ENCODE assay signal across 18 cellular contexts in genomic region chrX:95945528-95945927, GRCh38.
A peak's percentile ranks its signal among the peaks of the same experiment; 100 is the strongest.
DNase-seq lines count a peak whose midpoint lies in the region; ATAC-seq and TF ChIP-seq lines count a peak whose summit lies in the region.
"Had no signal": no experiment of that assay in that cellular context is flagged by ENCODE, and none has a peak within 500 bp of the region (broad histone marks: within the 10 kb centered on the region; RNA-seq: fewer than 3 reads in every experiment).

No MANE protein-coding gene starts in this region.

- CTCF ChIA-PET in PC-3 (lab: Charles Lee) = no interaction called here

- intact Hi-C loops in PC-3 (cut with micrococcal nuclease) (loop anchor here (2.0 kb wide), 1 partner anchor 59 kb away; no protein-coding TSS in a partner anchor), sciatic nerve (cut with DNase I) (no loop called here)

- peak; percentile 66 for DNase-seq in DMS53 (lab: John Stamatoyannopoulos, UW)
- DNase-seq in PC-3 = peak; percentile 78
- peak; percentile 1 for DNase-seq in choroid plexus epithelial cell (ENCODE audit: low read depth)
- DNase-seq in NCI-H2227 treated with DMSO at 0.1 percent for 48 hours (lab: John Stamatoyannopoulos, UW) = no peak
- DNase-seq in sciatic nerve (ENCODE audit: low spot score) = no peak
- no peak for DNase-seq in activated CD4-positive, CD25-positive, alpha-beta regulatory T cell (lab: John Stamatoyannopoulos, UW)
- DNase-seq in AG08395 (ENCODE audit: low spot score) = no peak
- DNase-seq: ACHN; AML-193; CD4-positive, alpha-beta T cell; DMS153; DND-41; EL; GM23248 had no signal

- 0 out of 2 replicates have a peak overlapping the region, but pooled peaks have one; percentile 11 for H3K4me2 ChIP-seq in PC-3 (ENCODE audit: low read length)

- no peaks in the 10 kb centered on the region for H3K27me3 ChIP-seq in PC-3 (ENCODE audit: low read length)

- H3F3A ChIP-seq in PC-3 (ENCODE audit: low read length, unreplicated experiment) = no peaks in the 10 kb centered on the region

- no peaks in the 10 kb centered on the region for H4K20me1 ChIP-seq in PC-3 (ENCODE audit: low read length)

- no peaks in the 10 kb centered on the region for H3K9me2 ChIP-seq in PC-3 (replicated peaks; ENCODE audit: low read length)

- H3K79me2 ChIP-seq in PC-3 (ENCODE audit: low read length) = no peaks in the 10 kb centered on the region

- H3K36me3 ChIP-seq in PC-3 (ENCODE audit: low read depth, low read length) = no peaks in the 10 kb centered on the region
- H3K36me3 ChIP-seq: HAP-1 had no signal

- BruUV-seq in PC-3 (replicated peaks; lab: Mats Ljungman, UMichigan) = no TSS peak

- no peak overlapping the region for H3K9ac ChIP-seq in PC-3 (ENCODE audit: low read length)
- H3K9ac ChIP-seq: GM23248 had no signal

- H2AFZ ChIP-seq in PC-3 (ENCODE audit: low read length) = no peak overlapping the region
- H2AFZ ChIP-seq: GM23248 had no signal

- TF ChIP-seq CTCF in PC-3 (conservative IDR thresholded peaks at IDR 0.05; ENCODE audit: low read depth, low read length) (no peak), choroid plexus epithelial cell (conservative IDR thresholded peaks at IDR 0.05; ENCODE audit: low read depth, low read length) (no peak)

- POLR2A ChIA-PET in PC-3 (lab: Charles Lee; ENCODE audit: unreplicated experiment) = no interaction called here

- peaks cover 33% of the 10 kb centered on the region for H3K4me1 ChIP-seq in PC-3 (ENCODE audit: insufficient read depth, low read length)
- H3K4me1 ChIP-seq: HAP-1 had no signal

- H3K27ac ChIP-seq in PC-3 (ENCODE audit: low read length) = peak overlapping the region; percentile 52
- H3K27ac ChIP-seq: C4-2B, GM23248 had no signal

- no peak overlapping the region for H3K4me3 ChIP-seq in PC-3 (ENCODE audit: low read length)
- H3K4me3 ChIP-seq in choroid plexus epithelial cell (ENCODE audit: low read depth, low read length) = no peak overlapping the region
- H3K4me3 ChIP-seq: GM23248, HAP-1 had no signal

- ATAC-seq in PC-3 (peak; percentile 72), esophagus mucosa (peak; percentile 77), sciatic nerve (no peak)
- ATAC-seq: HepG2 had no signal

- H3K9me3 ChIP-seq in PC-3 (ENCODE audit: low read length) = no peaks in the 10 kb centered on the region
- H3K9me3 ChIP-seq: HAP-1 had no signal

Comparison
In these comparisons a context has a peak if more than half of its experiments do, and no peak if none do; other contexts are left out.
1. DNase-seq: peak in DMS53 (single experiment), PC-3 (single experiment) and choroid plexus epithelial cell (single experiment); none in NCI-H2227 treated with DMSO at 0.1 percent for 48 hours (single experiment), sciatic nerve (single experiment), activated CD4-positive, CD25-positive, alpha-beta regulatory T cell (0 of 4) and AG08395 (single experiment).